In the genomic region with DNA sequence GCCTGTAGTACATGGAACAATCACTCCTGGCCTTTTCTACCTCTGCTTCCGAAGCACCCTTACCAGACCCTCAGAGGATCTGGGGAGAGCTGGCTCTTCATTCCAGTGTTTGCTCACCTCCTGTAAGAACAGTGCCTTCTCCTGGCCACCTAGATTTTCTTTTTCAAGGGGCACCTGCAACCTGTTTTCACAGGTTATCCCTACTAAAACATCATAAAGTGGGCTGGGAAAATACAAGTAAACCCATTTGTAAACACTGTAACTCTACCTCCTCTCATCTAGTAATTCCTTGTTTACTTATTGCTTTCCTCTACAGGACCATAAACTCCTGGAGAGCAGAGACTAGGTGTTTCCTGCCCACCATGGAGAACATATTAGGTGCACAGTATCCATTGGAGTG, we compare ENCODE assay signal across 9 cellular contexts. TPM values are rescaled to one million over a fixed set of nuclear protein-coding genes. Genes with fewer than 3 reads are reported as not detected.
DNase-seq lines count a peak whose midpoint lies in the region; ATAC-seq lines count a peak whose summit lies in the region.
"Had no signal": no experiment of that assay in that cellular context is flagged by ENCODE, and none has a peak within 500 bp of the region (broad histone marks: within the 10 kb centered on the region; RNA-seq: fewer than 3 reads in every experiment).

No MANE protein-coding gene starts in this region.

- peak; percentile 20 for DNase-seq in DMS79 (lab: John Stamatoyannopoulos, UW)
- DNase-seq in HT-29 (ENCODE audit: low spot score), result peak; percentile 18
- no peak for DNase-seq in activated naive CD8-positive, alpha-beta T cell treated with anti-CD3 and anti-CD28 coated beads for 36 hours
- no peak for DNase-seq in naive thymus-derived CD8-positive, alpha-beta T cell
- no peak for DNase-seq in hypothalamus (lab: John Stamatoyannopoulos, UW)
- no peak for DNase-seq in ureter (ENCODE audit: low spot score)
- no peak for DNase-seq in NOMO-1 treated with dmso at 0.1 percent for 144 hours (lab: John Stamatoyannopoulos, UW; ENCODE audit: unreplicated experiment)
- DNase-seq: NCI-H526 treated with DMSO at 0.1 percent for 48 hours had no signal

- H3K4me1 Mint-ChIP-seq in activated naive CD8-positive, alpha-beta T cell treated with anti-CD3 and anti-CD28 coated beads for 36 hours, result peaks cover 17% of the 10 kb centered on the region
- peaks cover 16 to 65% (median 21%) of the 10 kb centered on the region in 4 donors for H3K4me1 Mint-ChIP-seq in naive thymus-derived CD8-positive, alpha-beta T cell

- H3K27ac Mint-ChIP-seq in activated naive CD8-positive, alpha-beta T cell treated with anti-CD3 and anti-CD28 coated beads for 36 hours, result no peak overlapping the region
- peak overlapping the region in 6 of 10 donors; percentile 7 to 91 (median 50) for H3K27ac Mint-ChIP-seq in naive thymus-derived CD8-positive, alpha-beta T cell

- no peak for ATAC-seq in naive thymus-derived CD8-positive, alpha-beta T cell
- ATAC-seq in esophagus mucosa, result no peak

- no peaks in the 10 kb centered on the region for H3K9me3 Mint-ChIP-seq in activated naive CD8-positive, alpha-beta T cell treated with anti-CD3 and anti-CD28 coated beads for 36 hours
- no peaks in the 10 kb centered on the region for H3K9me3 Mint-ChIP-seq in naive thymus-derived CD8-positive, alpha-beta T cell

- peak overlapping the region; percentile 95 for H3K4me3 Mint-ChIP-seq in activated naive CD8-positive, alpha-beta T cell treated with anti-CD3 and anti-CD28 coated beads for 36 hours
- peak overlapping the region; percentile 84 to 99 (median 92) for H3K4me3 Mint-ChIP-seq in naive thymus-derived CD8-positive, alpha-beta T cell

- H3K36me3 Mint-ChIP-seq in activated naive CD8-positive, alpha-beta T cell treated with anti-CD3 and anti-CD28 coated beads for 36 hours, result peaks cover 1% of the 10 kb centered on the region
- no peaks in the 10 kb centered on the region for H3K36me3 Mint-ChIP-seq in naive thymus-derived CD8-positive, alpha-beta T cell

- POLR2A ChIA-PET in naive thymus-derived CD8-positive, alpha-beta T cell (lab: Charles Lee), result no interaction called here

- H3K27me3 Mint-ChIP-seq in activated naive CD8-positive, alpha-beta T cell treated with anti-CD3 and anti-CD28 coated beads for 36 hours, result peaks cover 3% of the 10 kb centered on the region
- H3K27me3 Mint-ChIP-seq in naive thymus-derived CD8-positive, alpha-beta T cell, result no peaks in the 10 kb centered on the region

RNA-seq across cellular contexts. Expression of a gene that starts 1.1 kb away (rescaled TPM):
- 10.7 and 12.8 TPM in 2 replicates for total RNA-seq in HT-29 (2014; rRNA removed; shearing (Covaris generic))
- 1 to 10 TPM; 4.5 to 5.1 TPM for total RNA-seq in activated naive CD8-positive, alpha-beta T cell treated with anti-CD3 and anti-CD28 coated beads for 36 hours
- total RNA-seq in naive thymus-derived CD8-positive, alpha-beta T cell, result 1 to 10 TPM; 4.7 to 5.2 TPM
- polyA plus RNA-seq in naive thymus-derived CD8-positive, alpha-beta T cell, result 10 to 100 TPM in 1 of 3 donors, under 1 TPM in 2; 0.77 to 20.2 (median 0.89) TPM
- total RNA-seq in esophagus mucosa, result 1.0 TPM
- 3.3 TPM for total RNA-seq in ureter

Comparison
In these comparisons a context has a peak if more than half of its experiments do, and no peak if none do; other contexts are left out.
1. DNase-seq: peak in DMS79 (single experiment) and HT-29 (single experiment); none in activated naive CD8-positive, alpha-beta T cell treated with anti-CD3 and anti-CD28 coated beads for 36 hours (single experiment), naive thymus-derived CD8-positive, alpha-beta T cell (0 of 10), hypothalamus (0 of 51), ureter (single experiment) and NOMO-1 treated with dmso at 0.1 percent for 144 hours (single experiment).